In the genomic region with DNA sequence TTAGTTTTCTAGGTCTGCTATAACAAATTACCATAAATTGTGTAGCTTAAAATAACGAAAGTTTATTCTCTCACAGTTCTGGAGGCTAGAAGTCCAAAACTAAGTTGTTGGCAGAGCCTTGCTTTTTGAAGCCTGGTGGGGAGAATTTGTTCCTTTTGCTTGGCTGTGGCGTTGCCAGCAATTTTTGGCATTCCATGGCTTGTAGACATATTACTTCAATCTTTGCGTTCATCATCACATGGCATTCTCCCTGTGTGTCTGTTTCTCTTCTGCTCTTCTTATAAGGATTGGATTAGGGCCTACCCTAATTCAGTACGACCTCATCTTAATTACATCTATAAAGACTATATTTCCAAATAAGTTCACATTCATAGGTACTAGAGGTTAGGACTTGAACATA, we compare ENCODE assay signal across 22 cellular contexts.
"Had no signal": no experiment of that assay in that cellular context is flagged by ENCODE, and none has a peak within 500 bp of the region (broad histone marks: within the 10 kb centered on the region; RNA-seq: fewer than 3 reads in every experiment).

No MANE protein-coding gene starts in this region.

- H3K9me3 ChIP-seq: testis had no signal

- H3K27me3 ChIP-seq: adrenal gland, breast epithelium, gastroesophageal sphincter, heart right ventricle, sigmoid colon, testis, upper lobe of left lung had no signal

- H3K4me3 ChIP-seq: adrenal gland, breast epithelium, coronary artery, gastroesophageal sphincter, heart right ventricle, sigmoid colon, testis, upper lobe of left lung had no signal

- ATAC-seq: activated CD4-positive, CD25-positive, alpha-beta regulatory T cell treated with anti-CD3 and anti-CD28 coated beads, Interleukin-2, amount 50 U/mL, for 24 hours; activated naive CD4-positive, alpha-beta T cell treated with anti-CD3 and anti-CD28 coated beads, Interleukin-2, amount 50 U/mL, for 72 hours; gastroesophageal sphincter; heart right ventricle; left colon; SK-N-SH treated with all-trans-retinoic acid at 6 μM for 48 hours; stimulated activated naive B cell treated with anti-CD40 and anti-IgM and Interleukin-4, amounts not matched to agents 10 μg/mL and 1 μg/mL and 100 μg/mL, for 72 hours had no signal

- H3K27ac ChIP-seq: adrenal gland, breast epithelium, coronary artery, heart right ventricle, testis, upper lobe of left lung, VCaP had no signal

- H3K4me1 ChIP-seq: adrenal gland, breast epithelium, heart right ventricle, testis, upper lobe of left lung had no signal

- H3K27me3 Mint-ChIP-seq: activated CD4-positive, alpha-beta T cell treated with anti-CD3 and anti-CD28 coated beads, Interleukin-2, amount 10 ng/mL, durations not matched to agents 24 days and 14 days; memory B cell; stimulated activated naive B cell treated with anti-CD40 and anti-IgM and Interleukin-4, amounts not matched to agents 10 μg/mL and 1 μg/mL and 100 μg/mL, for 72 hours had no signal

- H3K4me1 Mint-ChIP-seq: activated CD4-positive, alpha-beta T cell treated with anti-CD3 and anti-CD28 coated beads, Interleukin-2, amount 10 ng/mL, durations not matched to agents 24 days and 14 days; memory B cell; stimulated activated naive B cell treated with anti-CD40 and anti-IgM and Interleukin-4, amounts not matched to agents 10 μg/mL and 1 μg/mL and 100 μg/mL, for 72 hours had no signal

- H3K36me3 ChIP-seq: adrenal gland, breast epithelium had no signal

- H3K27ac Mint-ChIP-seq: activated CD4-positive, alpha-beta T cell treated with anti-CD3 and anti-CD28 coated beads, Interleukin-2, amount 10 ng/mL, durations not matched to agents 24 days and 14 days; activated naive CD4-positive, alpha-beta T cell treated with anti-CD3 and anti-CD28 coated beads, Interleukin-2, amount 50 U/mL, for 72 hours; memory B cell; stimulated activated naive B cell treated with anti-CD40 and anti-IgM and Interleukin-4, amounts not matched to agents 10 μg/mL and 1 μg/mL and 100 μg/mL, for 72 hours; T-helper 2 cell treated with Interferon-gamma antibody and Interleukin-4, amounts not matched to agents 5 μg/mL and 100 μg/mL, for 36 hours had no signal

- H3K4me3 Mint-ChIP-seq: activated CD4-positive, alpha-beta T cell treated with anti-CD3 and anti-CD28 coated beads, Interleukin-2, amount 10 ng/mL, durations not matched to agents 24 days and 14 days; memory B cell; stimulated activated naive B cell treated with anti-CD40 and anti-IgM and Interleukin-4, amounts not matched to agents 10 μg/mL and 1 μg/mL and 100 μg/mL, for 72 hours; T-helper 2 cell treated with Interferon-gamma antibody and Interleukin-4, amounts not matched to agents 5 μg/mL and 100 μg/mL, for 36 hours had no signal

- DNase-seq: activated CD4-positive, alpha-beta T cell treated with anti-CD3 and anti-CD28 coated beads, Interleukin-2, amount 10 ng/mL, durations not matched to agents 24 days and 14 days; activated T-cell treated with anti-CD3 and anti-CD28 coated beads, Interleukin-2, amount 50 U/mL, for 1 hour; adrenal gland; cerebellar nuclear complex; heart right ventricle; left colon; occipital lobe; sigmoid colon; stimulated activated CD4-positive, alpha-beta T cell treated with anti-CD3 and anti-CD28 coated beads, Interleukin-2, amount 100 ng/mL, for 48 hours; stimulated activated CD8-positive, alpha-beta memory T cell treated with anti-CD3 and anti-CD28 coated beads, Interleukin-4, amount 100 ng/mL, for 48 hours; stimulated activated naive B cell treated with anti-CD40 and anti-IgM and Interleukin-4, amounts not matched to agents 10 μg/mL and 1 μg/mL and 100 μg/mL, for 72 hours; testis; upper lobe of left lung had no signal
